1 cellular context compared by ENCODE assay signal in the genomic region with DNA sequence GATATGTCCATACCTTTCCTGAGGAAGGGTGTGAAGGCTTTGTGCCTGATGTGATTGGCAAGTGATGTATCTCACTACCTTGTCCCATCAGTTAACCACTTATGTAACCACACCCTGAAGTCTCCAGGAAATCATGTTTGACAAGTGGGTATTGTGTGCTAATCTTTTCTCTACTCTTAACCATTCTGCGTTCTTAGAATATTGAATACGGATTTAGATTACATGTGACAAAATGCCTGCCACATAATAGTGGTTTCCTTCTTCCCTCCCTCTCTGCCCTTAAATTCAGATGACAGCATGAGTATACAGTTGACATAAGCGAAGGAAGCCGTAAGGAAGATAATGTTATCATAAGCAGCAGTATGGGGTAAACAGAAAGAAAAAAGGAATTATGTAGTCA.
TF ChIP-seq lines count a peak whose summit lies in the region.

No MANE protein-coding gene starts in this region.

TF ChIP-seq in K562, 482 proteins besides CTCF, POLR2A, EP300 and RAD21 (continued from another document):
- TF ChIP-seq, protein P1, sequence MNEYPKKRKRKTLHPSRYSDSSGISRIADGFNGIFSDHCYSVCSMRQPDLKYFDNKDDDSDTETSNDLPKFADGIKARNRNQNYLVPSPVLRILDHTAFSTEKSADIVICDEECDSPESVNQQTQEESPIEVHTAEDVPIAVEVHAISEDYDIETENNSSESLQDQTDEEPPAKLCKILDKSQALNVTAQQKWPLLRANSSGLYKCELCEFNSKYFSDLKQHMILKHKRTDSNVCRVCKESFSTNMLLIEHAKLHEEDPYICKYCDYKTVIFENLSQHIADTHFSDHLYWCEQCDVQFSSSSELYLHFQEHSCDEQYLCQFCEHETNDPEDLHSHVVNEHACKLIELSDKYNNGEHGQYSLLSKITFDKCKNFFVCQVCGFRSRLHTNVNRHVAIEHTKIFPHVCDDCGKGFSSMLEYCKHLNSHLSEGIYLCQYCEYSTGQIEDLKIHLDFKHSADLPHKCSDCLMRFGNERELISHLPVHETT (CRISPR knock-in tag; conservative IDR thresholded peaks at IDR 0.05 in 1 of 2, IDR thresholded peaks at IDR 0.05 in 1 of 2), result no peak
- TF ChIP-seq HMGN3 (IDR thresholded peaks at IDR 0.05; ENCODE audit: borderline replicate concordance, extremely low read depth, insufficient read length, low read depth, low read length) (no peak), ZNF239 (CRISPR knock-in tag; IDR thresholded peaks at IDR 0.05) (no peak), POLR2H (tag; IDR thresholded peaks at IDR 0.05; ENCODE audit: low read depth) (no peak), ZSCAN32 (CRISPR knock-in tag; IDR thresholded peaks at IDR 0.05) (no peak), PHF20 (IDR thresholded peaks at IDR 0.05; ENCODE audit: partially characterized antibody) (no peak), ILK (tag; IDR thresholded peaks at IDR 0.05; ENCODE audit: borderline replicate concordance, low read depth) (no peak)
